Comparison of ENCODE assay signal across 8 cellular contexts in genomic region chr17:20073056-20073979, GRCh38.
DNase-seq lines count a peak whose midpoint lies in the region; ATAC-seq and TF ChIP-seq lines count a peak whose summit lies in the region.

No MANE protein-coding gene starts in this region.

- H3K27ac ChIP-seq in A673 (ENCODE audit: low read depth, low read length, poor library complexity, severe bottlenecking): no peak overlapping the region

- peaks cover 3% of the 10 kb centered on the region for H3K4me1 ChIP-seq in A673 (ENCODE audit: insufficient read depth, low read length, poor library complexity, severe bottlenecking)

- DNase-seq in GM03348 (ENCODE audit: low spot score): peak; percentile 37
- DNase-seq in activated CD8-positive, alpha-beta memory T cell treated with anti-CD3 and anti-CD28 coated beads, Interleukin-2, amount 10 ng/mL, durations not matched to agents 7 days and 5 days: peak; percentile 79
- DNase-seq in head of caudate nucleus: peak in 41 of 42 donors; percentile 22 to 81 (median 56)
- DNase-seq in stimulated activated CD4-positive, alpha-beta T cell treated with anti-CD3 and anti-CD28 coated beads, Interleukin-4, amount 100 ng/mL, for 1 hour: peak; percentile 10
- no peak for DNase-seq in DMS53 treated with DMSO at 0.1 percent for 48 hours (lab: John Stamatoyannopoulos, UW; ENCODE audit: unreplicated experiment)
- DNase-seq in NAMALWA (ENCODE audit: low spot score): no peak
- DNase-seq in A673 (ENCODE audit: low spot score): no peak

- H3K9me3 ChIP-seq in A673 (ENCODE audit: low read depth, low read length, poor library complexity, severe bottlenecking): no peaks in the 10 kb centered on the region

- H3K36me3 Mint-ChIP-seq in activated CD8-positive, alpha-beta memory T cell treated with anti-CD3 and anti-CD28 coated beads, Interleukin-2, amount 10 ng/mL, durations not matched to agents 7 days and 5 days: peaks cover 3% of the 10 kb centered on the region

- POLR2A ChIA-PET in A673 (lab: Charles Lee; ENCODE audit: low non-redundant PET): no interaction called here

- H3K27me3 ChIP-seq in A673 (replicated peaks; ENCODE audit: insufficient read depth, low read depth, low read length, poor library complexity): no peaks in the 10 kb centered on the region

- no peaks in the 10 kb centered on the region for H3K36me3 ChIP-seq in A673 (ENCODE audit: insufficient read depth, low read length, poor library complexity, severe bottlenecking)

- intact Hi-C loops in head of caudate nucleus (cut with DNase I): no loop called here
- intact Hi-C loops in A673 (cut with micrococcal nuclease; ENCODE audit: unreplicated experiment): no loop called here

- ATAC-seq in HG03342 (IDR thresholded peaks at IDR 0.05; ENCODE audit: unreplicated experiment): peak; percentile 49
- ATAC-seq in activated CD8-positive, alpha-beta memory T cell treated with anti-CD3 and anti-CD28 coated beads, Interleukin-2, amount 10 ng/mL, durations not matched to agents 7 days and 5 days: peak; percentile 96

- H3K9me3 Mint-ChIP-seq in activated CD8-positive, alpha-beta memory T cell treated with anti-CD3 and anti-CD28 coated beads, Interleukin-2, amount 10 ng/mL, durations not matched to agents 7 days and 5 days (ENCODE audit: low read depth): no peaks in the 10 kb centered on the region

- peak overlapping the region; percentile 69 for H3K4me3 Mint-ChIP-seq in activated CD8-positive, alpha-beta memory T cell treated with anti-CD3 and anti-CD28 coated beads, Interleukin-2, amount 10 ng/mL, durations not matched to agents 7 days and 5 days

- BruUV-seq in A673 (replicated peaks; lab: Mats Ljungman, UMichigan): no TSS peak

- no peaks in the 10 kb centered on the region for H3K27me3 Mint-ChIP-seq in activated CD8-positive, alpha-beta memory T cell treated with anti-CD3 and anti-CD28 coated beads, Interleukin-2, amount 10 ng/mL, durations not matched to agents 7 days and 5 days

- no peak overlapping the region for H3K4me3 ChIP-seq in A673 (ENCODE audit: low read depth, low read length, poor library complexity, severe bottlenecking)

- CTCF ChIA-PET in activated CD8-positive, alpha-beta memory T cell treated with anti-CD3 and anti-CD28 coated beads, Interleukin-2, amount 10 ng/mL, durations not matched to agents 7 days and 5 days (lab: Charles Lee): interaction anchor here (1.6 to 3.5 kb wide), 2 partner anchors 64 to 80 kb away, joined by 6 to 18 read pairs; partner anchors contain the start of gene SPECC1
- CTCF ChIA-PET in A673 (lab: Charles Lee): no interaction called here

- peak overlapping the region; percentile 89 for H3K27ac Mint-ChIP-seq in activated CD8-positive, alpha-beta memory T cell treated with anti-CD3 and anti-CD28 coated beads, Interleukin-2, amount 10 ng/mL, durations not matched to agents 7 days and 5 days

- TF ChIP-seq CTCF in A673 (conservative IDR thresholded peaks at IDR 0.05; ENCODE audit: low read depth, low read length): no peak

- H3K4me1 Mint-ChIP-seq in activated CD8-positive, alpha-beta memory T cell treated with anti-CD3 and anti-CD28 coated beads, Interleukin-2, amount 10 ng/mL, durations not matched to agents 7 days and 5 days: peaks cover 35% of the 10 kb centered on the region

Comparison
In these comparisons a context has a peak if more than half of its experiments do, and no peak if none do; other contexts are left out.
1. DNase-seq: peak in GM03348 (single experiment), activated CD8-positive, alpha-beta memory T cell treated with anti-CD3 and anti-CD28 coated beads, Interleukin-2, amount 10 ng/mL, durations not matched to agents 7 days and 5 days (single experiment), head of caudate nucleus (41 of 42) and stimulated activated CD4-positive, alpha-beta T cell treated with anti-CD3 and anti-CD28 coated beads, Interleukin-4, amount 100 ng/mL, for 1 hour (single experiment); none in DMS53 treated with DMSO at 0.1 percent for 48 hours (single experiment), NAMALWA (single experiment) and A673 (single experiment).